8 cellular contexts compared by ENCODE assay signal in genomic region chr1:24149854-24150227, GRCh38. TPM values are rescaled to one million over a fixed set of nuclear protein-coding genes. Genes with fewer than 3 reads are reported as not detected.
A peak's percentile ranks its signal among the peaks of the same experiment; 100 is the strongest.
DNase-seq lines count a peak whose midpoint lies in the region; ATAC-seq and TF ChIP-seq lines count a peak whose summit lies in the region.

No MANE protein-coding gene starts in this region.

- H3K27ac ChIP-seq in lower lobe of right lung: no peak overlapping the region
- no peak overlapping the region for H3K27ac ChIP-seq in upper lobe of right lung

- H3K4me1 Mint-ChIP-seq in activated naive CD4-positive, alpha-beta T cell treated with anti-CD3 and anti-CD28 coated beads, Interleukin-2, amount 50 U/mL, for 24 hours: peaks cover 19% of the 10 kb centered on the region

- intact Hi-C loops in lower lobe of right lung (cut with DNase I): no loop called here
- intact Hi-C loops in upper lobe of right lung (cut with DNase I): no loop called here

- H3K4me3 ChIP-seq in lower lobe of right lung (no peak overlapping the region), upper lobe of right lung (no peak overlapping the region)

- H3K4me1 ChIP-seq in lower lobe of right lung (peaks cover 13% of the 10 kb centered on the region), upper lobe of right lung (peaks cover 10% of the 10 kb centered on the region)

- H3K27me3 ChIP-seq in lower lobe of right lung (ENCODE audit: low read depth) (peaks cover 10% of the 10 kb centered on the region), upper lobe of right lung (peaks cover 6% of the 10 kb centered on the region)

- H3K9me3 Mint-ChIP-seq in activated naive CD4-positive, alpha-beta T cell treated with anti-CD3 and anti-CD28 coated beads, Interleukin-2, amount 50 U/mL, for 24 hours: no peaks in the 10 kb centered on the region

- H3K36me3 Mint-ChIP-seq in activated naive CD4-positive, alpha-beta T cell treated with anti-CD3 and anti-CD28 coated beads, Interleukin-2, amount 50 U/mL, for 24 hours: no peaks in the 10 kb centered on the region

- ATAC-seq in lower lobe of right lung (peak; percentile 24 to 37), upper lobe of right lung (peak; percentile 29)

- H3K27me3 Mint-ChIP-seq in activated naive CD4-positive, alpha-beta T cell treated with anti-CD3 and anti-CD28 coated beads, Interleukin-2, amount 50 U/mL, for 24 hours: peaks cover 20% of the 10 kb centered on the region

- in situ Hi-C loops in ACHN (cut with HindIII; ENCODE audit: low pct_ligation_motif_present, low pct_unique_long_range_greater_than_20kb, low sequenced_read_pairs): no loop called here

- H3K36me3 ChIP-seq in lower lobe of right lung (no peaks in the 10 kb centered on the region), upper lobe of right lung (no peaks in the 10 kb centered on the region)

- DNase-seq in ACHN (peak; percentile 57), MV-4-11 (lab: John Stamatoyannopoulos, UW) (peak; percentile 49), lower lobe of right lung (no peak), upper lobe of right lung (no peak), NCI-H524 (lab: John Stamatoyannopoulos, UW) (no peak), D341Med (ENCODE audit: low spot score) (no peak), amniotic stem cell (lab: John Stamatoyannopoulos, UW) (no peak)

- peak overlapping the region; percentile 65 for H3K4me3 Mint-ChIP-seq in activated naive CD4-positive, alpha-beta T cell treated with anti-CD3 and anti-CD28 coated beads, Interleukin-2, amount 50 U/mL, for 24 hours

- TF ChIP-seq CTCF in lower lobe of right lung (IDR thresholded peaks at IDR 0.05) (no peak), upper lobe of right lung (IDR thresholded peaks at IDR 0.05) (no peak)

- no peaks in the 10 kb centered on the region for H3K9me3 ChIP-seq in lower lobe of right lung
- H3K9me3 ChIP-seq in upper lobe of right lung: no peaks in the 10 kb centered on the region

- H3K27ac Mint-ChIP-seq in activated naive CD4-positive, alpha-beta T cell treated with anti-CD3 and anti-CD28 coated beads, Interleukin-2, amount 50 U/mL, for 24 hours: no peak overlapping the region

RNA-seq across cellular contexts. Expression of gene IL22RA1, which starts 6.9 kb away (rescaled TPM):
- total RNA-seq in lower lobe of right lung (0.83 TPM), upper lobe of right lung (0.87 TPM)

RNA-seq across cellular contexts. Expression of gene IFNLR1, which starts 37.2 kb away (rescaled TPM):
- total RNA-seq in lower lobe of right lung (11.7 TPM), upper lobe of right lung (11.1 TPM)

RNA-seq across cellular contexts. Expression of gene MYOM3, which starts 37.9 kb away (rescaled TPM):
- 0.15 TPM for total RNA-seq in lower lobe of right lung
- 0.69 TPM for total RNA-seq in upper lobe of right lung

Comparison
In these comparisons a context has a peak if more than half of its experiments do, and no peak if none do; other contexts are left out.
1. DNase-seq: peak in ACHN (single experiment) and MV-4-11 (single experiment); none in lower lobe of right lung (single experiment), upper lobe of right lung (single experiment), NCI-H524 (0 of 2), D341Med (single experiment) and amniotic stem cell (single experiment).